Comparison of ENCODE assay signal across 8 cellular contexts in the genomic region with DNA sequence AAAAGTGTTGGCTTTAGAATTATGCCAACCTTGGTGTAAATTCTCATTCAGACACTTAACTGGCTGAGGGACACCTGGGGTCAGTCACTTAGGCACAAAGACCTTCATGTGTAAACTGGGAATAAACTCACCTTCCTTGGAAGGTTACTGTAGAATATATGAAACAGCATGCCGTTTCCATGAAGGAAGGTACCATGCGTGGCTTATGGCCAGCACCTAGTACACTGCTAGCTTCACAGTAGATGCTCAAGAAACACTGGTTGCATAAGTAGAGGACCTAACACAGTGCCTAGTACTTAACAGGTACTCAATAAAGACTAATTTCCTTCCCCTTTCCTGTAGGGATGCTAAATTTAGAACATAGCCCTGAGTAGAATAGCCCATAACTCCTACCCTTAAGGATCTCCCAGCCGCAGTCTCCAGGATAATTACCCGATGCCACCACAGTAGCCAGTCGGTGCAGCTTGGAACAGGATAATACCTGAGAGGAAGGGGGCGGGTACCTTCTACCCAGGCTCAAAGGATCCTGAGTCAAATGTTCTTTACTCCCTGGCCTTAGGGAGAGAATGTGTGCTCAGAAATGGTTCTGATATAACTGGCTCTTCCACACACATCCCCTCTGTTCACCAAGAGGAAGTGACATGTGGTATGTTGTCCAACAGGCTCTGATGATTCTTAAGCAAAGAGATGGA. TPM values are rescaled to one million over a fixed set of nuclear protein-coding genes. Genes with fewer than 3 reads are reported as not detected.
DNase-seq lines count a peak whose midpoint lies in the region; ATAC-seq, FAIRE-seq and TF ChIP-seq lines count a peak whose summit lies in the region.

No MANE protein-coding gene starts in this region.

- no peaks in the 10 kb centered on the region for H3K27me3 ChIP-seq in thyroid gland

- peaks cover 59 to 66% of the 10 kb centered on the region in 2 donors for H3K4me1 ChIP-seq in thyroid gland

- no peaks in the 10 kb centered on the region for H3K9me3 ChIP-seq in thyroid gland

- peaks cover 72% of the 10 kb centered on the region for H3K36me3 Mint-ChIP-seq in activated CD8-positive, alpha-beta memory T cell treated with anti-CD3 and anti-CD28 coated beads, Interleukin-2, amount 10 ng/mL, durations not matched to agents 7 days and 5 days
- H3K36me3 Mint-ChIP-seq in activated T-helper 2 cell treated with anti-CD3 and anti-CD28 coated beads, Interferon-gamma antibody, Interleukin-2, Interleukin-4, amounts not matched to agents 10 μg/mL and 5 μg/mL and 100 μg/mL, durations not matched to agents 14 hours and 24 hours and 36 hours (ENCODE audit: low read depth): peaks cover 89% of the 10 kb centered on the region

- DNase-seq in activated CD8-positive, alpha-beta memory T cell treated with anti-CD3 and anti-CD28 coated beads, Interleukin-2, amount 10 ng/mL, durations not matched to agents 7 days and 5 days: peak; percentile 45
- no peak for DNase-seq in activated CD8-positive, alpha-beta memory T cell treated with anti-CD3 and anti-CD28 coated beads for 24 hours
- no peak for DNase-seq in activated T-helper 2 cell treated with anti-CD3 and anti-CD28 coated beads, Interferon-gamma antibody, Interleukin-2, Interleukin-4, amounts not matched to agents 10 μg/mL and 5 μg/mL and 100 μg/mL, durations not matched to agents 14 hours and 24 hours and 36 hours (ENCODE audit: low spot score)
- DNase-seq in kidney tubule cell (ENCODE audit: low spot score): peak; percentile 67
- peak; percentile 44 to 54 for DNase-seq in thyroid gland
- DNase-seq in NCI-H345 treated with DMSO at 0.1 percent for 48 hours (lab: John Stamatoyannopoulos, UW; ENCODE audit: unreplicated experiment): no peak
- DNase-seq in NCI-H2081 treated with DMSO at 0.1 percent for 48 hours (lab: John Stamatoyannopoulos, UW): no peak
- no peak for DNase-seq in GM19239 (ENCODE audit: insufficient read length, low spot score)

- intact Hi-C loops in activated T-helper 2 cell treated with anti-CD3 and anti-CD28 coated beads, Interferon-gamma antibody, Interleukin-2, Interleukin-4, amounts not matched to agents 10 μg/mL and 5 μg/mL and 100 μg/mL, durations not matched to agents 14 hours and 24 hours and 36 hours (cut with micrococcal nuclease): no loop called here
- intact Hi-C loops in thyroid gland (cut with DNase I): no loop called here

- H3K27me3 Mint-ChIP-seq in activated CD8-positive, alpha-beta memory T cell treated with anti-CD3 and anti-CD28 coated beads, Interleukin-2, amount 10 ng/mL, durations not matched to agents 7 days and 5 days: no peaks in the 10 kb centered on the region
- H3K27me3 Mint-ChIP-seq in activated T-helper 2 cell treated with anti-CD3 and anti-CD28 coated beads, Interferon-gamma antibody, Interleukin-2, Interleukin-4, amounts not matched to agents 10 μg/mL and 5 μg/mL and 100 μg/mL, durations not matched to agents 14 hours and 24 hours and 36 hours (ENCODE audit: low read depth): no peaks in the 10 kb centered on the region

- peaks cover 63% of the 10 kb centered on the region for H3K4me1 Mint-ChIP-seq in activated CD8-positive, alpha-beta memory T cell treated with anti-CD3 and anti-CD28 coated beads, Interleukin-2, amount 10 ng/mL, durations not matched to agents 7 days and 5 days
- peaks cover 42% of the 10 kb centered on the region for H3K4me1 Mint-ChIP-seq in activated T-helper 2 cell treated with anti-CD3 and anti-CD28 coated beads, Interferon-gamma antibody, Interleukin-2, Interleukin-4, amounts not matched to agents 10 μg/mL and 5 μg/mL and 100 μg/mL, durations not matched to agents 14 hours and 24 hours and 36 hours (ENCODE audit: low read depth)

- H3K27ac Mint-ChIP-seq in activated CD8-positive, alpha-beta memory T cell treated with anti-CD3 and anti-CD28 coated beads, Interleukin-2, amount 10 ng/mL, durations not matched to agents 7 days and 5 days: peak overlapping the region; percentile 97
- H3K27ac Mint-ChIP-seq in activated T-helper 2 cell treated with anti-CD3 and anti-CD28 coated beads, Interferon-gamma antibody, Interleukin-2, Interleukin-4, amounts not matched to agents 10 μg/mL and 5 μg/mL and 100 μg/mL, durations not matched to agents 14 hours and 24 hours and 36 hours: peak overlapping the region; percentile 97

- peak in 1 of 2 donors; percentile 38 for TF ChIP-seq POLR2A in thyroid gland (IDR thresholded peaks at IDR 0.05)

- ATAC-seq in activated CD8-positive, alpha-beta memory T cell treated with anti-CD3 and anti-CD28 coated beads, Interleukin-2, amount 10 ng/mL, durations not matched to agents 7 days and 5 days: no peak

- TF ChIP-seq CTCF in thyroid gland (IDR thresholded peaks at IDR 0.05): no peak

- no peaks in the 10 kb centered on the region for H3K9me3 Mint-ChIP-seq in activated CD8-positive, alpha-beta memory T cell treated with anti-CD3 and anti-CD28 coated beads, Interleukin-2, amount 10 ng/mL, durations not matched to agents 7 days and 5 days (ENCODE audit: low read depth)
- H3K9me3 Mint-ChIP-seq in activated T-helper 2 cell treated with anti-CD3 and anti-CD28 coated beads, Interferon-gamma antibody, Interleukin-2, Interleukin-4, amounts not matched to agents 10 μg/mL and 5 μg/mL and 100 μg/mL, durations not matched to agents 14 hours and 24 hours and 36 hours: no peaks in the 10 kb centered on the region

- H3K4me3 ChIP-seq in thyroid gland (replicated peaks in 1 of 3): peak overlapping the region in 2 of 3 donors; percentile 8 to 65

- peak overlapping the region; percentile 98 to 99 (median 98) for H3K27ac ChIP-seq in thyroid gland

- peaks cover 0 to 9% of the 10 kb centered on the region in 2 donors for H3K36me3 ChIP-seq in thyroid gland

- FAIRE-seq in GM19239 (lab: Jason Lieb, UNC): no peak

- H3K4me3 Mint-ChIP-seq in activated CD8-positive, alpha-beta memory T cell treated with anti-CD3 and anti-CD28 coated beads, Interleukin-2, amount 10 ng/mL, durations not matched to agents 7 days and 5 days: peak overlapping the region; percentile 90
- H3K4me3 Mint-ChIP-seq in activated T-helper 2 cell treated with anti-CD3 and anti-CD28 coated beads, Interferon-gamma antibody, Interleukin-2, Interleukin-4, amounts not matched to agents 10 μg/mL and 5 μg/mL and 100 μg/mL, durations not matched to agents 14 hours and 24 hours and 36 hours (ENCODE audit: low read depth): peak overlapping the region; percentile 97

- CTCF ChIA-PET in activated CD8-positive, alpha-beta memory T cell treated with anti-CD3 and anti-CD28 coated beads, Interleukin-2, amount 10 ng/mL, durations not matched to agents 7 days and 5 days (lab: Charles Lee): interaction anchor here (1.1 to 22.3 kb wide), 12 partner anchors 8 to 146 kb away, joined by 3 to 685 read pairs (median 8); no protein-coding TSS in a partner anchor

- WGBS in thyroid gland, 2 donors: 46 to 55% methylated on average over 6 of the region's 6 CpGs

RNA-seq across cellular contexts. Expression of a gene that starts 3.6 kb away (rescaled TPM):
- 100 to 1,000 TPM in 1 of 2 experiments, 10 to 100 TPM in 1; 69.8 to 121 TPM for total RNA-seq in activated CD8-positive, alpha-beta memory T cell treated with anti-CD3 and anti-CD28 coated beads, Interleukin-2, amount 10 ng/mL, durations not matched to agents 7 days and 5 days
- total RNA-seq in activated T-helper 2 cell treated with anti-CD3 and anti-CD28 coated beads, Interferon-gamma antibody, Interleukin-2, Interleukin-4, amounts not matched to agents 10 μg/mL and 5 μg/mL and 100 μg/mL, durations not matched to agents 14 hours and 24 hours and 36 hours: 313 and 326 TPM in 2 replicates
- total RNA-seq in thyroid gland: 100 to 1,000 TPM; 110 to 154 (median 125) TPM

RNA-seq across cellular contexts. Expression of a gene that starts 20.0 kb away (rescaled TPM):
- 100 to 1,000 TPM; 148 to 159 TPM for total RNA-seq in activated CD8-positive, alpha-beta memory T cell treated with anti-CD3 and anti-CD28 coated beads, Interleukin-2, amount 10 ng/mL, durations not matched to agents 7 days and 5 days
- total RNA-seq in activated T-helper 2 cell treated with anti-CD3 and anti-CD28 coated beads, Interferon-gamma antibody, Interleukin-2, Interleukin-4, amounts not matched to agents 10 μg/mL and 5 μg/mL and 100 μg/mL, durations not matched to agents 14 hours and 24 hours and 36 hours: 82.8 and 83.0 TPM in 2 replicates
- total RNA-seq in thyroid gland: 1 to 10 TPM in 2 of 4 donors, under 1 TPM in 2; 0.39 to 2.0 (median 0.82) TPM

Comparison
In these comparisons a context has a peak if more than half of its experiments do, and no peak if none do; other contexts are left out.
1. DNase-seq: peak in activated CD8-positive, alpha-beta memory T cell treated with anti-CD3 and anti-CD28 coated beads, Interleukin-2, amount 10 ng/mL, durations not matched to agents 7 days and 5 days (single experiment), kidney tubule cell (single experiment) and thyroid gland (2 of 2); none in activated CD8-positive, alpha-beta memory T cell treated with anti-CD3 and anti-CD28 coated beads for 24 hours (single experiment), activated T-helper 2 cell treated with anti-CD3 and anti-CD28 coated beads, Interferon-gamma antibody, Interleukin-2, Interleukin-4, amounts not matched to agents 10 μg/mL and 5 μg/mL and 100 μg/mL, durations not matched to agents 14 hours and 24 hours and 36 hours (single experiment), NCI-H345 treated with DMSO at 0.1 percent for 48 hours (single experiment), NCI-H2081 treated with DMSO at 0.1 percent for 48 hours (single experiment) and GM19239 (single experiment).
2. RNA of a gene that starts 20.0 kb away (total RNA-seq): 148 to 159 TPM in activated CD8-positive, alpha-beta memory T cell treated with anti-CD3 and anti-CD28 coated beads, Interleukin-2, amount 10 ng/mL, durations not matched to agents 7 days and 5 days and 82.8 to 83.0 TPM in activated T-helper 2 cell treated with anti-CD3 and anti-CD28 coated beads, Interferon-gamma antibody, Interleukin-2, Interleukin-4, amounts not matched to agents 10 μg/mL and 5 μg/mL and 100 μg/mL, durations not matched to agents 14 hours and 24 hours and 36 hours; 0.39 to 2.0 TPM in thyroid gland; every median in the first group is over 10 times any median in the second.